ENCODE assay signal across 11 cellular contexts in genomic region chr7:102424129-102424551, GRCh38. TPM values are rescaled to one million over a fixed set of nuclear protein-coding genes. Genes with fewer than 3 reads are reported as not detected.
DNase-seq lines count a peak whose midpoint lies in the region; ATAC-seq and TF ChIP-seq lines count a peak whose summit lies in the region.
"Had no signal": no experiment of that assay in that cellular context is flagged by ENCODE, and none has a peak within 500 bp of the region (broad histone marks: within the 10 kb centered on the region; RNA-seq: fewer than 3 reads in every experiment).

No MANE protein-coding gene starts in this region.

- TF ChIP-seq CTCF in Calu3 (IDR thresholded peaks at IDR 0.05; ENCODE audit: unreplicated experiment): no peak

- no peaks in the 10 kb centered on the region for H3K9me3 ChIP-seq in CD8-positive, alpha-beta memory T cell (ENCODE audit: low read length)
- no peaks in the 10 kb centered on the region for H3K9me3 ChIP-seq in KOPT-K1 (ENCODE audit: insufficient read depth, low read length, poor library complexity, severe bottlenecking)
- H3K9me3 ChIP-seq: left ventricle myocardium inferior had no signal

- no peak overlapping the region for H3K27ac ChIP-seq in CD8-positive, alpha-beta memory T cell (ENCODE audit: low read depth, low read length)
- peak overlapping the region; percentile 92 for H3K27ac ChIP-seq in KOPT-K1 (ENCODE audit: low read depth, low read length, poor library complexity, severe bottlenecking)
- H3K27ac ChIP-seq: left ventricle myocardium inferior had no signal

- no peak overlapping the region for H3K4me3 ChIP-seq in CD8-positive, alpha-beta memory T cell (ENCODE audit: low read length)
- H3K4me3 ChIP-seq: left ventricle myocardium inferior had no signal

- intact Hi-C loops in activated T-helper 2 cell treated with anti-CD3 and anti-CD28 coated beads, Interferon-gamma antibody, Interleukin-2, Interleukin-4, amounts not matched to agents 10 μg/mL and 5 μg/mL and 100 μg/mL, durations not matched to agents 14 hours and 24 hours and 36 hours (cut with micrococcal nuclease): no loop called here
- intact Hi-C loops in Calu3 (cut with micrococcal nuclease; ENCODE audit: unreplicated experiment): no loop called here

- H3K27me3 ChIP-seq in CD8-positive, alpha-beta memory T cell (ENCODE audit: insufficient read depth, low read length, poor library complexity, severe bottlenecking): no peaks in the 10 kb centered on the region

- ATAC-seq in naive B cell (ENCODE audit: low read depth in 2 of 2): no peak

- no TSS peak for BruUV-seq in Calu3 (replicated peaks; lab: Mats Ljungman, UMichigan)

- DNase-seq in CD8-positive, alpha-beta memory T cell: no peak
- DNase-seq in activated T-helper 2 cell treated with anti-CD3 and anti-CD28 coated beads, Interferon-gamma antibody, Interleukin-2, Interleukin-4, amounts not matched to agents 10 μg/mL and 5 μg/mL and 100 μg/mL, durations not matched to agents 14 hours and 24 hours and 36 hours (ENCODE audit: low spot score): no peak
- no peak for DNase-seq in naive B cell
- no peak for DNase-seq in Calu3
- DNase-seq in iPS-NIHi11 (ENCODE audit: low spot score): no peak
- DNase-seq in hepatic stellate cell (ENCODE audit: low spot score): no peak
- no peak for DNase-seq in kidney tubule cell (ENCODE audit: low spot score)
- DNase-seq: effector CD8-positive, alpha-beta T cell; left ventricle myocardium inferior; NCI-H2029 treated with DMSO at 0.1 percent for 48 hours had no signal

- peaks cover 8 to 43% (median 9%) of the 10 kb centered on the region in 3 donors for H3K36me3 Mint-ChIP-seq in CD8-positive, alpha-beta memory T cell
- peaks cover 65% of the 10 kb centered on the region for H3K36me3 Mint-ChIP-seq in activated T-helper 2 cell treated with anti-CD3 and anti-CD28 coated beads, Interferon-gamma antibody, Interleukin-2, Interleukin-4, amounts not matched to agents 10 μg/mL and 5 μg/mL and 100 μg/mL, durations not matched to agents 14 hours and 24 hours and 36 hours (ENCODE audit: low read depth)
- H3K36me3 Mint-ChIP-seq in naive B cell (no peaks in the 10 kb centered on the region), Calu3 (ENCODE audit: insufficient read depth, unreplicated experiment) (peaks cover 15% of the 10 kb centered on the region)

- POLR2A ChIA-PET in CD8-positive, alpha-beta memory T cell (lab: Charles Lee): no interaction called here

- H3K36me3 ChIP-seq in CD8-positive, alpha-beta memory T cell (ENCODE audit: insufficient read depth, low read length): no peaks in the 10 kb centered on the region
- H3K36me3 ChIP-seq in KOPT-K1 (ENCODE audit: insufficient read depth, low read length): peaks cover 49% of the 10 kb centered on the region

- H3K4me3 Mint-ChIP-seq in CD8-positive, alpha-beta memory T cell: peak overlapping the region in 4 of 7 donors; percentile 20 to 90 (median 53)
- H3K4me3 Mint-ChIP-seq in activated T-helper 2 cell treated with anti-CD3 and anti-CD28 coated beads, Interferon-gamma antibody, Interleukin-2, Interleukin-4, amounts not matched to agents 10 μg/mL and 5 μg/mL and 100 μg/mL, durations not matched to agents 14 hours and 24 hours and 36 hours (ENCODE audit: low read depth): no peak overlapping the region
- H3K4me3 Mint-ChIP-seq in naive B cell (peak overlapping the region in 7 of 8 donors; percentile 82 to 93 (median 91)), Calu3 (ENCODE audit: low read depth, unreplicated experiment) (no peak overlapping the region)

- H3K9me3 Mint-ChIP-seq in CD8-positive, alpha-beta memory T cell: peaks cover 0 to 1% (median 0%) of the 10 kb centered on the region in 5 donors
- H3K9me3 Mint-ChIP-seq in activated T-helper 2 cell treated with anti-CD3 and anti-CD28 coated beads, Interferon-gamma antibody, Interleukin-2, Interleukin-4, amounts not matched to agents 10 μg/mL and 5 μg/mL and 100 μg/mL, durations not matched to agents 14 hours and 24 hours and 36 hours: no peaks in the 10 kb centered on the region
- H3K9me3 Mint-ChIP-seq in naive B cell (no peaks in the 10 kb centered on the region), Calu3 (ENCODE audit: low read depth, unreplicated experiment) (no peaks in the 10 kb centered on the region)

- CTCF ChIA-PET in CD8-positive, alpha-beta memory T cell (lab: Charles Lee): interaction anchor here (1.7 to 3.8 kb wide), 3 partner anchors 9 to 26 kb away, joined by 6 to 14 read pairs (median 14); no protein-coding TSS in a partner anchor
- CTCF ChIA-PET in Calu3 (lab: Charles Lee): no interaction called here

- peaks cover 77% of the 10 kb centered on the region for H3K4me1 ChIP-seq in CD8-positive, alpha-beta memory T cell (ENCODE audit: insufficient read depth, low read length)
- H3K4me1 ChIP-seq: left ventricle myocardium inferior had no signal

- peaks cover 0 to 2% of the 10 kb centered on the region in 2 donors for H3K27me3 Mint-ChIP-seq in CD8-positive, alpha-beta memory T cell
- H3K27me3 Mint-ChIP-seq in activated T-helper 2 cell treated with anti-CD3 and anti-CD28 coated beads, Interferon-gamma antibody, Interleukin-2, Interleukin-4, amounts not matched to agents 10 μg/mL and 5 μg/mL and 100 μg/mL, durations not matched to agents 14 hours and 24 hours and 36 hours (ENCODE audit: low read depth): no peaks in the 10 kb centered on the region
- H3K27me3 Mint-ChIP-seq in naive B cell (no peaks in the 10 kb centered on the region), Calu3 (ENCODE audit: unreplicated experiment) (no peaks in the 10 kb centered on the region)

- H3K4me1 Mint-ChIP-seq in CD8-positive, alpha-beta memory T cell: peaks cover 57 to 80% (median 69%) of the 10 kb centered on the region in 3 donors
- H3K4me1 Mint-ChIP-seq in activated T-helper 2 cell treated with anti-CD3 and anti-CD28 coated beads, Interferon-gamma antibody, Interleukin-2, Interleukin-4, amounts not matched to agents 10 μg/mL and 5 μg/mL and 100 μg/mL, durations not matched to agents 14 hours and 24 hours and 36 hours (ENCODE audit: low read depth): peaks cover 58% of the 10 kb centered on the region
- H3K4me1 Mint-ChIP-seq in naive B cell: peaks cover 54 to 97% (median 62%) of the 10 kb centered on the region in 3 donors
- no peaks in the 10 kb centered on the region for H3K4me1 Mint-ChIP-seq in Calu3 (ENCODE audit: low read depth, unreplicated experiment)

- peak overlapping the region; percentile 98 to 100 (median 100) for H3K27ac Mint-ChIP-seq in CD8-positive, alpha-beta memory T cell
- H3K27ac Mint-ChIP-seq in activated T-helper 2 cell treated with anti-CD3 and anti-CD28 coated beads, Interferon-gamma antibody, Interleukin-2, Interleukin-4, amounts not matched to agents 10 μg/mL and 5 μg/mL and 100 μg/mL, durations not matched to agents 14 hours and 24 hours and 36 hours: peak overlapping the region; percentile 100
- H3K27ac Mint-ChIP-seq in naive B cell (peak overlapping the region; percentile 100), Calu3 (ENCODE audit: unreplicated experiment) (no peak overlapping the region)

RNA-seq across cellular contexts. Expression of gene ORAI2, which starts 9.2 kb away (rescaled TPM):
- total RNA-seq in CD8-positive, alpha-beta memory T cell: 10 to 100 TPM; 66.9 to 68.9 TPM
- polyA plus RNA-seq in CD8-positive, alpha-beta memory T cell: 47.7 TPM
- total RNA-seq in activated T-helper 2 cell treated with anti-CD3 and anti-CD28 coated beads, Interferon-gamma antibody, Interleukin-2, Interleukin-4, amounts not matched to agents 10 μg/mL and 5 μg/mL and 100 μg/mL, durations not matched to agents 14 hours and 24 hours and 36 hours: 53.5 and 53.8 TPM in 2 replicates
- polyA plus RNA-seq in naive B cell (ENCODE audit: low read depth in 6 of 6): 100 to 1,000 TPM; 236 to 340 (median 260) TPM
- total RNA-seq in Calu3 (2022): 11.3 and 11.4 TPM in 2 replicates

RNA-seq across cellular contexts. Expression of gene PRKRIP1, which starts 28.0 kb away (rescaled TPM):
- total RNA-seq in CD8-positive, alpha-beta memory T cell: 10 to 100 TPM; 26.0 to 27.3 TPM
- polyA plus RNA-seq in CD8-positive, alpha-beta memory T cell: 21.1 TPM
- 25.7 and 30.0 TPM in 2 replicates for total RNA-seq in activated T-helper 2 cell treated with anti-CD3 and anti-CD28 coated beads, Interferon-gamma antibody, Interleukin-2, Interleukin-4, amounts not matched to agents 10 μg/mL and 5 μg/mL and 100 μg/mL, durations not matched to agents 14 hours and 24 hours and 36 hours
- polyA plus RNA-seq in naive B cell (ENCODE audit: low read depth in 6 of 6): 10 to 100 TPM; 13.1 to 28.6 (median 17.4) TPM
- 19.4 and 20.2 TPM in 2 replicates for total RNA-seq in Calu3 (2022)

RNA-seq across cellular contexts. Expression of gene ALKBH4, which starts 40.5 kb away (rescaled TPM):
- total RNA-seq in CD8-positive, alpha-beta memory T cell: 10 to 100 TPM; 11.3 to 13.2 TPM
- 20.1 TPM for polyA plus RNA-seq in CD8-positive, alpha-beta memory T cell
- 8.9 and 10.0 TPM in 2 replicates for total RNA-seq in activated T-helper 2 cell treated with anti-CD3 and anti-CD28 coated beads, Interferon-gamma antibody, Interleukin-2, Interleukin-4, amounts not matched to agents 10 μg/mL and 5 μg/mL and 100 μg/mL, durations not matched to agents 14 hours and 24 hours and 36 hours
- 10 to 100 TPM; 12.4 to 23.5 (median 19.0) TPM for polyA plus RNA-seq in naive B cell (ENCODE audit: low read depth in 6 of 6)
- total RNA-seq in Calu3 (2022): 5.4 and 6.5 TPM in 2 replicates

RNA-seq across cellular contexts. Expression of gene LRWD1, which starts 40.6 kb away (rescaled TPM):
- total RNA-seq in CD8-positive, alpha-beta memory T cell: 10 to 100 TPM; 29.9 to 30.1 TPM
- polyA plus RNA-seq in CD8-positive, alpha-beta memory T cell: 14.6 TPM
- 21.8 and 22.0 TPM in 2 replicates for total RNA-seq in activated T-helper 2 cell treated with anti-CD3 and anti-CD28 coated beads, Interferon-gamma antibody, Interleukin-2, Interleukin-4, amounts not matched to agents 10 μg/mL and 5 μg/mL and 100 μg/mL, durations not matched to agents 14 hours and 24 hours and 36 hours
- 10 to 100 TPM in 5 of 6 donors, 1 to 10 TPM in 1; 6.9 to 22.1 (median 17.3) TPM for polyA plus RNA-seq in naive B cell (ENCODE audit: low read depth in 6 of 6)
- 17.6 and 18.0 TPM in 2 replicates for total RNA-seq in Calu3 (2022)

RNA-seq across cellular contexts. Expression of gene POLR2J, which starts 54.6 kb away (rescaled TPM):
- 10 to 100 TPM; 76.1 to 77.4 TPM for total RNA-seq in CD8-positive, alpha-beta memory T cell
- polyA plus RNA-seq in CD8-positive, alpha-beta memory T cell: 129 TPM
- total RNA-seq in activated T-helper 2 cell treated with anti-CD3 and anti-CD28 coated beads, Interferon-gamma antibody, Interleukin-2, Interleukin-4, amounts not matched to agents 10 μg/mL and 5 μg/mL and 100 μg/mL, durations not matched to agents 14 hours and 24 hours and 36 hours: 46.8 and 52.2 TPM in 2 replicates
- polyA plus RNA-seq in naive B cell (ENCODE audit: low read depth in 6 of 6): 100 to 1,000 TPM in 3 of 6 donors, 10 to 100 TPM in 3; 65.4 to 149 (median 107) TPM
- 29.4 and 30.6 TPM in 2 replicates for total RNA-seq in Calu3 (2022)

Comparison
In these comparisons a context has a peak if more than half of its experiments do, and no peak if none do; other contexts are left out.
1. H3K4me3 Mint-ChIP-seq: peak in CD8-positive, alpha-beta memory T cell (4 of 7) and naive B cell (7 of 8); none in activated T-helper 2 cell treated with anti-CD3 and anti-CD28 coated beads, Interferon-gamma antibody, Interleukin-2, Interleukin-4, amounts not matched to agents 10 μg/mL and 5 μg/mL and 100 μg/mL, durations not matched to agents 14 hours and 24 hours and 36 hours (single experiment) and Calu3 (single experiment).